12 cellular contexts compared by ENCODE assay signal in the genomic region with DNA sequence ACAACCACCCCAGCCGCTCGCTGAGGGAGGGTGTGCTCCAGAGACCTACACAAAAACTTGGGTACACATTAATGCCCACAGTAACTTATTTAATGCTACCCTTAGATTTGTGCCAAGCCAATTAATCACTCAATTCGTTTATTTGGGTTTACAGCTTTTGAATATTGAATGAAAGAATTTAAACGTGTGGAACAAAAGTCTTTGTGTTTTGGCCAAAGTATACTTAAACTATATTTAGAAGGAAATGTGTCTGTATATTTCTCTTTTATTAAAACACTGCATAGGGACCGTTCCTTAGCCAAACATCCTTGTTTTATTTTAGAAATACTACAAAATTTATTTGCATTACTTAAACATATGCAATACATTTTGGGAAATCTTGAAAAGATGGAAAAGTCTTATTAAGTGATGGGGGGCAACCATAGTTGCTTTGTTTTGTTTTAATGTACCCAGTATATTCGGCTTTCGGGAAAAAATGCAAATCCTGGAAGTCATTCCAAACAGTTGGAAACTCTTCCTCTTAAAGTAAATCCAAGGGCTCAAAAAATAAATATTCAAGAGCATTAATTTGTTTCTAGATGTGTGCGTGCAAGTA. TPM values are rescaled to one million over a fixed set of nuclear protein-coding genes. Genes with fewer than 3 reads are reported as not detected.
DNase-seq lines count a peak whose midpoint lies in the region; ATAC-seq, FAIRE-seq and TF ChIP-seq lines count a peak whose summit lies in the region.
"Had no signal": no experiment of that assay in that cellular context is flagged by ENCODE, and none has a peak within 500 bp of the region (broad histone marks: within the 10 kb centered on the region; RNA-seq: fewer than 3 reads in every experiment).

No MANE protein-coding gene starts in this region.

- peak overlapping the region; percentile 33 for H3K4me3 ChIP-seq in GM12865 (ENCODE audit: low read depth, low read length)
- H3K4me3 ChIP-seq in keratinocyte (ENCODE audit: control insufficient read depth in 2 of 3, extremely low read depth in 1 of 3, insufficient read depth in 2 of 3, low read depth in 1 of 3, low read length in 3 of 3), result no peak overlapping the region
- peak overlapping the region; percentile 51 for H3K4me3 ChIP-seq in smooth muscle cell

- H3K36me3 Mint-ChIP-seq in WTC11, result no peaks in the 10 kb centered on the region
- H3K36me3 Mint-ChIP-seq in natural killer cell treated with Interleukin-12 subunit alpha and Interleukin-12 subunit beta and Interleukin-15 and Interleukin-18, amount 100 ng/mL, for 72 hours, result peaks cover 10% of the 10 kb centered on the region

- peak overlapping the region; percentile 62 for H3K4me2 ChIP-seq in keratinocyte (ENCODE audit: control insufficient read depth, extremely low read depth, insufficient read depth, low read depth, low read length)
- peak overlapping the region; percentile 96 for H3K4me2 ChIP-seq in smooth muscle cell
- H3K4me2 ChIP-seq: KMS-11 had no signal

- H3K27me3 Mint-ChIP-seq in WTC11 (ENCODE audit: low read depth), result no peaks in the 10 kb centered on the region
- H3K27me3 Mint-ChIP-seq in natural killer cell treated with Interleukin-12 subunit alpha and Interleukin-12 subunit beta and Interleukin-15 and Interleukin-18, amount 100 ng/mL, for 72 hours, result peaks cover 46 to 58% of the 10 kb centered on the region in 2 donors

- dilution Hi-C loops in keratinocyte (cut with MboI; ENCODE audit: extremely low pct_ligation_motif_present, low sequenced_read_pairs), result no loop called here

- H2AFZ ChIP-seq in keratinocyte (ENCODE audit: control insufficient read depth, low read length), result no peak overlapping the region
- no peak overlapping the region for H2AFZ ChIP-seq in smooth muscle cell (ENCODE audit: low read depth)

- H3K9me3 Mint-ChIP-seq in WTC11, result no peaks in the 10 kb centered on the region
- no peaks in the 10 kb centered on the region for H3K9me3 Mint-ChIP-seq in natural killer cell treated with Interleukin-12 subunit alpha and Interleukin-12 subunit beta and Interleukin-15 and Interleukin-18, amount 100 ng/mL, for 72 hours

- DNase-seq in GM12865 (ENCODE audit: low read depth) (no peak), WTC11 (ENCODE audit: low spot score) (no peak), keratinocyte (ENCODE audit: low read depth, low spot score) (no peak), smooth muscle cell (lab: John Stamatoyannopoulos, UW; ENCODE audit: unreplicated experiment) (no peak), DMS 273 treated with DMSO at 0.1 percent for 48 hours (lab: John Stamatoyannopoulos, UW) (no peak)
- DNase-seq in activated CD8-positive, alpha-beta memory T cell treated with anti-CD3 and anti-CD28 coated beads, Interleukin-2, amount 50 U/mL, for 48 hours, result no peak
- DNase-seq in natural killer cell treated with Interleukin-12 subunit alpha and Interleukin-12 subunit beta and Interleukin-15 and Interleukin-18, amount 100 ng/mL, for 72 hours (ENCODE audit: low spot score), result no peak
- DNase-seq: amniotic stem cell, COR-L47 had no signal

- H3K9me1 ChIP-seq in keratinocyte (ENCODE audit: control insufficient read depth, extremely low read depth, insufficient read depth, low read length), result no peaks in the 10 kb centered on the region

- CTCF ChIA-PET in WTC11 (lab: Charles Lee), result no interaction called here

- FAIRE-seq in keratinocyte (lab: Jason Lieb, UNC), result no peak

- H3K9ac ChIP-seq in keratinocyte (ENCODE audit: control insufficient read depth, extremely low read depth, insufficient read depth, low read length), result no peak overlapping the region
- H3K9ac ChIP-seq in smooth muscle cell (ENCODE audit: low read depth), result peak overlapping the region; percentile 17
- H3K9ac ChIP-seq: KMS-11 had no signal

- H3K36me3 ChIP-seq in keratinocyte (ENCODE audit: control insufficient read depth in 2 of 2, extremely low read depth in 1 of 2, insufficient read depth in 2 of 2, low read length in 2 of 2) (no peaks in the 10 kb centered on the region), smooth muscle cell (ENCODE audit: low read depth) (no peaks in the 10 kb centered on the region)

- no peaks in the 10 kb centered on the region for H3K79me2 ChIP-seq in keratinocyte (ENCODE audit: control insufficient read depth, insufficient read depth, low read length)
- H3K79me2 ChIP-seq in smooth muscle cell (ENCODE audit: low read depth), result peaks cover 70% of the 10 kb centered on the region

- no peak for ATAC-seq in WTC11
- no peak for ATAC-seq in natural killer cell treated with Interleukin-12 subunit alpha and Interleukin-12 subunit beta and Interleukin-15 and Interleukin-18, amount 100 ng/mL, for 72 hours
- ATAC-seq in GM18861 (IDR thresholded peaks at IDR 0.05; ENCODE audit: unreplicated experiment), result no peak

- no peak for TF ChIP-seq CTCF in GM12865 (IDR thresholded peaks at IDR 0.05; ENCODE audit: insufficient read depth, low read depth, low read length, missing control alignments)
- no peak for TF ChIP-seq CTCF in WTC11 (IDR thresholded peaks at IDR 0.05)
- TF ChIP-seq CTCF in keratinocyte (optimal IDR thresholded peaks at IDR 0.05 in 1 of 3, IDR thresholded peaks at IDR 0.05 in 1 of 3, conservative IDR thresholded peaks at IDR 0.05 in 1 of 3; ENCODE audit: extremely low read depth in 1 of 3, insufficient read depth in 2 of 3, low read length in 3 of 3), result no peak
- TF ChIP-seq CTCF in smooth muscle cell (IDR thresholded peaks at IDR 0.05; ENCODE audit: borderline replicate concordance, insufficient read depth, poor library complexity, severe bottlenecking), result no peak

- H3K27me3 ChIP-seq in keratinocyte (ENCODE audit: control insufficient read depth, extremely low read depth, insufficient read depth, low read length) (peaks cover 10% of the 10 kb centered on the region), smooth muscle cell (ENCODE audit: low read depth) (no peaks in the 10 kb centered on the region)

- H3K4me1 ChIP-seq in keratinocyte (ENCODE audit: control insufficient read depth, extremely low read depth, insufficient read depth, low read length), result no peaks in the 10 kb centered on the region
- peaks cover 95% of the 10 kb centered on the region for H3K4me1 ChIP-seq in smooth muscle cell (ENCODE audit: low read depth)

- peaks cover 11% of the 10 kb centered on the region for H3K4me1 Mint-ChIP-seq in WTC11
- peaks cover 12% of the 10 kb centered on the region in 2 donors for H3K4me1 Mint-ChIP-seq in natural killer cell treated with Interleukin-12 subunit alpha and Interleukin-12 subunit beta and Interleukin-15 and Interleukin-18, amount 100 ng/mL, for 72 hours (ENCODE audit: low read depth in 2 of 2)

- peak overlapping the region; percentile 88 for H3K27ac Mint-ChIP-seq in WTC11
- H3K27ac Mint-ChIP-seq in natural killer cell treated with Interleukin-12 subunit alpha and Interleukin-12 subunit beta and Interleukin-15 and Interleukin-18, amount 100 ng/mL, for 72 hours, result no peak overlapping the region

- H3F3A ChIP-seq in smooth muscle cell (ENCODE audit: low read depth), result peaks cover 34% of the 10 kb centered on the region

- peak overlapping the region; percentile 54 for H3K4me3 Mint-ChIP-seq in WTC11
- H3K4me3 Mint-ChIP-seq in natural killer cell treated with Interleukin-12 subunit alpha and Interleukin-12 subunit beta and Interleukin-15 and Interleukin-18, amount 100 ng/mL, for 72 hours, result no peak overlapping the region

- no peaks in the 10 kb centered on the region for H4K20me1 ChIP-seq in keratinocyte (ENCODE audit: control insufficient read depth, extremely low read depth, insufficient read depth, low read length)
- H4K20me1 ChIP-seq in smooth muscle cell (ENCODE audit: low read depth), result peaks cover 88% of the 10 kb centered on the region

- H3K27ac ChIP-seq in keratinocyte (ENCODE audit: control insufficient read depth, insufficient read depth, low read length) (no peak overlapping the region), smooth muscle cell (ENCODE audit: low read depth) (peak overlapping the region; percentile 65)
- H3K27ac ChIP-seq: KMS-11 had no signal

- H3K9me3 ChIP-seq in keratinocyte (ENCODE audit: control insufficient read depth, low read depth, low read length), result no peaks in the 10 kb centered on the region
- H3K9me3 ChIP-seq in smooth muscle cell (replicated peaks; ENCODE audit: low read depth), result no peaks in the 10 kb centered on the region

- POLR2A ChIA-PET in WTC11 (lab: Charles Lee), result interaction anchor here (1.6 kb wide), 1 partner anchor 14 kb away, joined by 6 read pairs; no protein-coding TSS in a partner anchor

- 49% methylated on average over 8 of the region's 8 CpGs for WGBS in smooth muscle cell (ENCODE audit: low lambda C conversion rate)

TF ChIP-seq in WTC11, 78 proteins besides CTCF, POLR2A, EP300 and RAD21 (continues in another document):
- no peak for TF ChIP-seq GTF2I (CRISPR knock-in tag; conservative IDR thresholded peaks at IDR 0.05)
- TF ChIP-seq ZBTB21 (CRISPR knock-in tag; IDR thresholded peaks at IDR 0.05; ENCODE audit: borderline replicate concordance), result no peak

RNA-seq across cellular contexts. Expression of gene ZNF608, which starts 11.8 kb away (rescaled TPM):
- total RNA-seq in WTC11 (2021) (40.6 to 44.4 TPM (median 43.8 TPM) in 3 replicates), smooth muscle cell (33.1 and 69.5 TPM in 2 replicates)
- polyA plus RNA-seq in keratinocyte (0.87 to 1.6 TPM (median 1.1 TPM) in 3 replicates), smooth muscle cell (15.4 and 22.0 TPM in 2 replicates)
- polyA plus RNA-seq in keratinocyte (2011; ENCODE audit: low read depth), result 1.3 TPM
- 0.84 and 0.95 TPM in 2 replicates for polyA plus RNA-seq in keratinocyte (2011; cell fraction: cytosol; rRNA removed)
- polyA plus RNA-seq in keratinocyte (2011; cell fraction: nucleus; rRNA removed), result 3.2 and 4.1 TPM in 2 replicates
- 0.89 and 1.1 TPM in 2 replicates for polyA plus RNA-seq in keratinocyte (2012; ENCODE audit: low replicate concordance)
- polyA minus RNA-seq in keratinocyte, result 2.1 to 2.8 TPM (median 2.4 TPM) in 3 replicates
- polyA minus RNA-seq in keratinocyte (2011; cell fraction: cytosol; rRNA and poly(A)+ RNA removed), result 0.58 TPM
- 1.8 and 3.7 TPM in 2 replicates for polyA minus RNA-seq in keratinocyte (2011; cell fraction: nucleus; rRNA and poly(A)+ RNA removed)
- total RNA-seq in natural killer cell treated with Interleukin-12 subunit alpha and Interleukin-12 subunit beta and Interleukin-15 and Interleukin-18, amount 100 ng/mL, for 72 hours, result under 1 TPM; 0.47 to 0.59 TPM
- total RNA-seq: activated CD8-positive, alpha-beta memory T cell treated with anti-CD3 and anti-CD28 coated beads for 36 hours had no signal

Comparison
In these comparisons a context has a peak if more than half of its experiments do, and no peak if none do; other contexts are left out.
1. H3K4me3 ChIP-seq: peak in GM12865 (single experiment) and smooth muscle cell (single experiment); none in keratinocyte (0 of 3).
2. RNA of gene ZNF608, which starts 11.8 kb away (total RNA-seq): 40.6 to 44.4 TPM in WTC11 and 33.1 to 69.5 TPM in smooth muscle cell; 0.47 to 0.59 TPM in natural killer cell treated with Interleukin-12 subunit alpha and Interleukin-12 subunit beta and Interleukin-15 and Interleukin-18, amount 100 ng/mL, for 72 hours; every median in the first group is over 10 times any median in the second.